Comparison of ENCODE assay signal across 18 cellular contexts in the genomic region with DNA sequence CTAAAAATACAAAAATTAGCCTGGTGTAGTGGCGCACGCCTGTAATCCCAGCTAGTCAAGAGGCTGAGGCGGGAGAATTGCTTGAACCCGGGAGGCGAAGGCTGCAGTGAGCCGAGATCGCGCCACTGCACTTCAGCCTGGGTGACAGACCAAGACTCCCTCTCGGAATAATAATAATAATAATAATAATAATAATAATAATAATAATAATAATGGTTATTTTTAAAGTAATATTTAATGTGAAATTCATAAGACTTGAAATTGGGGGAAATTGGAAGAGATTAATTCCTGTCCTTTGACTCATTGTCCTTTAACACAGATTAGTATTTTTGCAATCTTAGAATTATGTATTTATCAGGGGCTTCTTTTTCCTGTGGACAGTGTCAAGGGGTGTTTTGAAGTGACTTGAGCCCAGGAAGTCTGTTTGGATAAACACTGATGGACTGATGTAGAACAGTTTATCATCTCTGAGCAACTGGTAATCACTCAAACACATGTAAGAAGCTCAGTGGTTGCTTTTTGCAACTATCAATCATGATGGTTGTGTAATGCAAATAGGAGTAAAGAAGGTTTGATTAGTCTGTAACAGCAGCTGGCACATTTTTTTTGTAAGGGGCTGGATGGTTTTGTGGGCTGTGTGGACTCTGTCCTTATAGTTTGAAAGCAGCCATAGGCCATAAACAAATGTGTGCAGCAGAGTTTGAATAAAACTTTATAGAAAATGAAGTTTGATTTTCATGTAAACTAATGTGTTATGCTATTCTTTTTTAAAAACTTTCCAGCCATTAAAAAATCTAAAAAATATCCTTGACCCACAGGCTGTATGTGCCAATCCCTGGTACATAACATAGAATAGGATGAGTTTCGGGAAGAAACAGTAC.
"Had no signal": no experiment of that assay in that cellular context is flagged by ENCODE, and none has a peak within 500 bp of the region (broad histone marks: within the 10 kb centered on the region; RNA-seq: fewer than 3 reads in every experiment).

No MANE protein-coding gene starts in this region.

- H3K27me3 Mint-ChIP-seq: activated B cell treated with CpG ODN at 0.5 μM for 24 hours; activated T-cell treated with anti-CD3 and anti-CD28 coated beads, Interleukin-2, amount 50 U/mL, for 24 hours had no signal

- FAIRE-seq: keratinocyte had no signal

- H3K9me3 ChIP-seq: body of pancreas, left lung, upper lobe of right lung had no signal

- ATAC-seq: activated CD8-positive, alpha-beta T cell treated with anti-CD3 and anti-CD28 coated beads, Interleukin-2, amount 10 ng/mL, durations not matched to agents 7 days and 5 days; body of pancreas; left lung; upper lobe of right lung had no signal

- H3K27ac Mint-ChIP-seq: activated B cell treated with CpG ODN at 0.5 μM for 24 hours; activated CD8-positive, alpha-beta T cell treated with anti-CD3 and anti-CD28 coated beads, Interleukin-2, amount 10 ng/mL, durations not matched to agents 7 days and 5 days had no signal

- DNase-seq: activated B cell treated with CpG ODN at 0.5 μM for 24 hours; activated CD4-positive, alpha-beta T cell treated with anti-CD3 and anti-CD28 coated beads for 4 hours; activated CD8-positive, alpha-beta T cell treated with anti-CD3 and anti-CD28 coated beads, Interleukin-2, amount 10 ng/mL, durations not matched to agents 7 days and 5 days; activated T-cell treated with anti-CD3 and anti-CD28 coated beads, Interleukin-2, amount 50 U/mL, for 24 hours; body of pancreas; dorsolateral prefrontal cortex; foreskin melanocyte; glutamatergic neuron; hippocampal formation; left lung; mammary epithelial cell; midbrain; occipital lobe; posterior cingulate gyrus; stimulated activated naive CD4-positive, alpha-beta T cell; upper lobe of right lung had no signal

- H3K4me3 Mint-ChIP-seq: activated B cell treated with CpG ODN at 0.5 μM for 24 hours; activated CD8-positive, alpha-beta T cell treated with anti-CD3 and anti-CD28 coated beads, Interleukin-2, amount 10 ng/mL, durations not matched to agents 7 days and 5 days; activated naive CD4-positive, alpha-beta T cell treated with anti-CD3 and anti-CD28 coated beads for 36 hours; activated T-cell treated with anti-CD3 and anti-CD28 coated beads, Interleukin-2, amount 50 U/mL, for 24 hours had no signal

- H3K9me3 Mint-ChIP-seq: activated B cell treated with CpG ODN at 0.5 μM for 24 hours; activated naive CD4-positive, alpha-beta T cell treated with anti-CD3 and anti-CD28 coated beads for 36 hours had no signal

- H3K4me1 Mint-ChIP-seq: activated B cell treated with CpG ODN at 0.5 μM for 24 hours had no signal
